21 cellular contexts compared by ENCODE assay signal in genomic region chr11:8301622-8302021, GRCh38. TPM values are rescaled to one million over a fixed set of nuclear protein-coding genes. Genes with fewer than 3 reads are reported as not detected.
DNase-seq lines count a peak whose midpoint lies in the region; ATAC-seq, FAIRE-seq and TF ChIP-seq lines count a peak whose summit lies in the region.
"Had no signal": no experiment of that assay in that cellular context is flagged by ENCODE, and none has a peak within 500 bp of the region (broad histone marks: within the 10 kb centered on the region; RNA-seq: fewer than 3 reads in every experiment).

No MANE protein-coding gene starts in this region.

- 81 to 96% (median 91%) methylated on average over 2 of the region's 2 CpGs for WGBS in spleen, 5 donors

- dilution Hi-C loops in keratinocyte (cut with MboI; ENCODE audit: extremely low pct_ligation_motif_present, low sequenced_read_pairs): no loop called here

- H3K9me1 ChIP-seq in keratinocyte (ENCODE audit: control insufficient read depth, extremely low read depth, insufficient read depth, low read length): no peaks in the 10 kb centered on the region

- POLR2A ChIA-PET in HCT116 (lab: Charles Lee): no interaction called here

- intact Hi-C loops in HCT116 (cut with micrococcal nuclease) (no loop called here), spleen (cut with DNase I; ENCODE audit: low total_unique reads) (no loop called here)

- H3K4me2 ChIP-seq in HCT116 (ENCODE audit: low read length): no peak overlapping the region
- H3K4me2 ChIP-seq in keratinocyte (ENCODE audit: control insufficient read depth, extremely low read depth, insufficient read depth, low read depth, low read length): no peak overlapping the region
- H3K4me2 ChIP-seq: A549, BLaER1 had no signal

- TF ChIP-seq RAD21 in HCT116 (IDR thresholded peaks at IDR 0.05; ENCODE audit: low read depth): no peak

- TF ChIP-seq CTCF in HCT116 (IDR thresholded peaks at IDR 0.05 in 2 of 3, conservative IDR thresholded peaks at IDR 0.05 in 1 of 3; ENCODE audit: borderline replicate concordance in 1 of 3, insufficient read depth in 1 of 3, low read depth in 2 of 3, low read length in 2 of 3) (peak in 1 of 3 experiments; percentile 6; a peak in 1 of 6 replicates), bronchial epithelial cell (IDR thresholded peaks at IDR 0.05; ENCODE audit: insufficient read depth, low read length, severe bottlenecking) (peak; percentile 8), keratinocyte (optimal IDR thresholded peaks at IDR 0.05 in 1 of 3, IDR thresholded peaks at IDR 0.05 in 1 of 3, conservative IDR thresholded peaks at IDR 0.05 in 1 of 3; ENCODE audit: extremely low read depth in 1 of 3, insufficient read depth in 2 of 3, low read length in 3 of 3) (peak in 2 of 3 experiments; percentile 18 to 23), spleen (IDR thresholded peaks at IDR 0.05 in 8 of 11, conservative IDR thresholded peaks at IDR 0.05 in 3 of 11) (no peak)

- H3K27me3 ChIP-seq in HCT116 (ENCODE audit: insufficient read depth, low read length) (no peaks in the 10 kb centered on the region), bronchial epithelial cell (ENCODE audit: control insufficient read depth, insufficient read depth, low read length) (no peaks in the 10 kb centered on the region), keratinocyte (ENCODE audit: control insufficient read depth, extremely low read depth, insufficient read depth, low read length) (peaks cover 3% of the 10 kb centered on the region), spleen (replicated peaks in 1 of 7) (peaks cover 0 to 13% (median 0%) of the 10 kb centered on the region in 7 donors)
- H3K27me3 ChIP-seq: BLaER1 had no signal

- H3K4me3 ChIP-seq in HCT116 (replicated peaks in 1 of 2; ENCODE audit: low read depth in 1 of 2, low read length in 2 of 2) (no peak overlapping the region), bronchial epithelial cell (ENCODE audit: low read depth, low read length) (no peak overlapping the region), keratinocyte (ENCODE audit: control insufficient read depth in 2 of 3, extremely low read depth in 1 of 3, insufficient read depth in 2 of 3, low read depth in 1 of 3, low read length in 3 of 3) (no peak overlapping the region), spleen (no peak overlapping the region)
- H3K4me3 ChIP-seq: A549, BLaER1, GM23248 had no signal

- DNase-seq in HCT116 (ENCODE audit: low read depth, low spot score): no peak
- DNase-seq in bronchial epithelial cell (ENCODE audit: low read depth): no peak
- DNase-seq in keratinocyte (ENCODE audit: low read depth, low spot score): no peak
- DNase-seq in spleen: peak; percentile 18
- DNase-seq in AG08395 (ENCODE audit: low spot score): no peak
- DNase-seq in ecto neural progenitor cell (ENCODE audit: low spot score): no peak
- DNase-seq in NCI-H2081 treated with DMSO at 0.1 percent for 48 hours (lab: John Stamatoyannopoulos, UW): no peak
- DNase-seq: AML-193; Calu3; CD4-positive, alpha-beta T cell; DMS 273 treated with DMSO at 0.1 percent for 48 hours; DMS79 treated with DMSO at 0.1 percent for 48 hours; EL; GM23248; H7 had no signal

- H3K27ac ChIP-seq in HCT116 (ENCODE audit: low read depth, low read length) (no peak overlapping the region), keratinocyte (ENCODE audit: control insufficient read depth, insufficient read depth, low read length) (no peak overlapping the region), spleen (no peak overlapping the region)
- H3K27ac ChIP-seq: A549, BLaER1, GM23248 had no signal

- no peaks in the 10 kb centered on the region for H3K9me2 ChIP-seq in HCT116 (ENCODE audit: insufficient read depth)

- RAD21 ChIA-PET in HCT116 (lab: Charles Lee; ENCODE audit: low non-redundant PET in 1 of 2, low total read pairs in 2 of 2, uncharacterized antibody in 2 of 2, unreplicated experiment in 2 of 2): no interaction called here

- FAIRE-seq in bronchial epithelial cell (lab: Jason Lieb, UNC) (no peak), keratinocyte (lab: Jason Lieb, UNC) (no peak)
- FAIRE-seq: A549, G401.6, GM12891 had no signal

- H3K79me2 ChIP-seq in HCT116 (ENCODE audit: insufficient read depth, low read length) (no peaks in the 10 kb centered on the region), keratinocyte (ENCODE audit: control insufficient read depth, insufficient read depth, low read length) (no peaks in the 10 kb centered on the region)

- CTCF ChIA-PET in HCT116 (lab: Charles Lee): interaction anchor here (2.1 kb wide), 1 partner anchor 38 kb away, joined by 6 read pairs; the partner anchor contains the start of gene LMO1

- TF ChIP-seq POLR2A in HCT116 (IDR thresholded peaks at IDR 0.05; ENCODE audit: borderline replicate concordance, extremely low read depth, insufficient read depth, insufficient read length) (no peak), spleen (IDR thresholded peaks at IDR 0.05) (no peak)

- H3K4me1 ChIP-seq in HCT116 (ENCODE audit: control insufficient read depth in 1 of 2, insufficient read depth in 2 of 2, low read length in 2 of 2) (no peaks in the 10 kb centered on the region), keratinocyte (ENCODE audit: control insufficient read depth, extremely low read depth, insufficient read depth, low read length) (no peaks in the 10 kb centered on the region), spleen (peaks cover 0 to 13% (median 0%) of the 10 kb centered on the region in 6 donors)
- H3K4me1 ChIP-seq: A549 had no signal

- ATAC-seq in HCT116: peak; percentile 78
- ATAC-seq: A549 had no signal

- no peaks in the 10 kb centered on the region for H3K36me3 ChIP-seq in HCT116 (ENCODE audit: control insufficient read depth in 1 of 2, insufficient read depth in 2 of 2, low read length in 2 of 2)
- no peaks in the 10 kb centered on the region for H3K36me3 ChIP-seq in bronchial epithelial cell (ENCODE audit: control insufficient read depth, insufficient read depth, low read length)
- no peaks in the 10 kb centered on the region for H3K36me3 ChIP-seq in keratinocyte (ENCODE audit: control insufficient read depth in 2 of 2, extremely low read depth in 1 of 2, insufficient read depth in 2 of 2, low read length in 2 of 2)
- no peaks in the 10 kb centered on the region for H3K36me3 ChIP-seq in spleen
- H3K36me3 ChIP-seq: BLaER1 had no signal

- peaks cover 0 to 5% of the 10 kb centered on the region in 2 experiments; a peak in 1 of 4 replicates for H3K9me3 ChIP-seq in HCT116 (ENCODE audit: control insufficient read depth in 1 of 2, insufficient read depth in 1 of 2, low read depth in 1 of 2, low read length in 2 of 2)
- no peaks in the 10 kb centered on the region for H3K9me3 ChIP-seq in keratinocyte (ENCODE audit: control insufficient read depth, low read depth, low read length)
- peaks cover 0 to 27% (median 17%) of the 10 kb centered on the region in 8 donors for H3K9me3 ChIP-seq in spleen

- no peak overlapping the region for H3K9ac ChIP-seq in HCT116 (ENCODE audit: low read length)
- H3K9ac ChIP-seq in keratinocyte (ENCODE audit: control insufficient read depth, extremely low read depth, insufficient read depth, low read length): no peak overlapping the region
- H3K9ac ChIP-seq: BLaER1, GM23248 had no signal

- H2AFZ ChIP-seq in HCT116 (ENCODE audit: low read depth, low read length, poor library complexity, severe bottlenecking) (no peak overlapping the region), keratinocyte (ENCODE audit: control insufficient read depth, low read length) (no peak overlapping the region)
- H2AFZ ChIP-seq: GM23248 had no signal

- no peaks in the 10 kb centered on the region for H4K20me1 ChIP-seq in HCT116 (ENCODE audit: insufficient read depth)
- H4K20me1 ChIP-seq in keratinocyte (ENCODE audit: control insufficient read depth, extremely low read depth, insufficient read depth, low read length): no peaks in the 10 kb centered on the region
- H4K20me1 ChIP-seq: BLaER1 had no signal

- BruUV-seq in HCT116 (replicated peaks; lab: Mats Ljungman, UMichigan): no TSS peak

TF ChIP-seq in HCT116, 20 proteins besides CTCF, POLR2A, EP300 and RAD21:
- TF ChIP-seq CBX3 (IDR thresholded peaks at IDR 0.05; ENCODE audit: low read depth) (no peak), SRF (IDR thresholded peaks at IDR 0.05; ENCODE audit: low read depth) (no peak)

RNA-seq across cellular contexts. Expression of gene LMO1, which starts 37.9 kb away (rescaled TPM):
- total RNA-seq in HCT116 (2021; ENCODE audit: unreplicated experiment): 0.27 TPM
- polyA plus RNA-seq in HCT116 (2012): 0.31 and 1.0 TPM in 2 replicates
- not detected in 2 replicates for total RNA-seq in bronchial epithelial cell
- polyA plus RNA-seq in keratinocyte: 0.08 to 0.18 TPM in 2 of 3 replicates, not detected in the other
- not detected for polyA plus RNA-seq in keratinocyte (2011; ENCODE audit: low read depth)
- polyA plus RNA-seq in keratinocyte (2011; cell fraction: cytosol; rRNA removed): not detected in 2 replicates
- not detected in 2 replicates for polyA plus RNA-seq in keratinocyte (2011; cell fraction: nucleus; rRNA removed)
- not detected in 2 replicates for polyA plus RNA-seq in keratinocyte (2012; ENCODE audit: low replicate concordance)
- not detected in 3 replicates for polyA minus RNA-seq in keratinocyte
- polyA minus RNA-seq in keratinocyte (2011; cell fraction: cytosol; rRNA and poly(A)+ RNA removed): not detected
- polyA minus RNA-seq in keratinocyte (2011; cell fraction: nucleus; rRNA and poly(A)+ RNA removed): not detected in 2 replicates
- 1 to 10 TPM in 2 of 7 donors, under 1 TPM in 1, not detected in 4; 0.57 to 1.0 (median 1.0) TPM for total RNA-seq in spleen
- under 1 TPM in 2 of 3 donors, not detected in 1; 0.17 to 0.20 TPM for polyA plus RNA-seq in spleen
- total RNA-seq: Calu3; CD4-positive, alpha-beta T cell; GM23248 had no signal
- polyA plus RNA-seq: AG04450, GM23248, IgD-negative memory B cell had no signal

Comparison
In these comparisons a context has a peak if more than half of its experiments do, and no peak if none do; other contexts are left out.
1. CTCF ChIP-seq: peak in bronchial epithelial cell (single experiment) and keratinocyte (2 of 3); none in spleen (0 of 11).